1 cellular context compared by ENCODE assay signal in genomic region chr20:10551732-10552724, GRCh38.
TF ChIP-seq lines count a peak whose summit lies in the region.

No MANE protein-coding gene starts in this region.

TF ChIP-seq in HepG2, 621 proteins besides CTCF, POLR2A, EP300 and RAD21 (continued from another document):
- TF ChIP-seq ZNF407 (CRISPR knock-in tag; IDR thresholded peaks at IDR 0.05; ENCODE audit: not compliant biosample characterization), result no peak
- 0 out of 2 replicates have a peak, but pooled peaks have one; percentile 23 for TF ChIP-seq AHR (CRISPR knock-in tag; IDR thresholded peaks at IDR 0.05)
- TF ChIP-seq ZBTB26 (CRISPR knock-in tag; IDR thresholded peaks at IDR 0.05; ENCODE audit: borderline replicate concordance), result 0 out of 2 replicates have a peak, but pooled peaks have one; percentile 16
- 0 out of 2 replicates have a peak, but pooled peaks have one; percentile 80 for TF ChIP-seq NFIB (CRISPR knock-in tag; IDR thresholded peaks at IDR 0.05; ENCODE audit: borderline replicate concordance)
- TF ChIP-seq FOXM1 (CRISPR knock-in tag; IDR thresholded peaks at IDR 0.05), result 0 out of 2 replicates have a peak, but pooled peaks have one; percentile 26
